ENCODE assay signal across 9 cellular contexts in genomic region chr1:180178511-180179161, GRCh38. TPM values are rescaled to one million over a fixed set of nuclear protein-coding genes. Genes with fewer than 3 reads are reported as not detected.
DNase-seq lines count a peak whose midpoint lies in the region; ATAC-seq and TF ChIP-seq lines count a peak whose summit lies in the region.
"Had no signal": no experiment of that assay in that cellular context is flagged by ENCODE, and none has a peak within 500 bp of the region (broad histone marks: within the 10 kb centered on the region; RNA-seq: fewer than 3 reads in every experiment).

No MANE protein-coding gene starts in this region.

- H3K4me3 ChIP-seq in testis: no peak overlapping the region
- H3K4me3 ChIP-seq: SK-N-MC had no signal

- no peaks in the 10 kb centered on the region for H3K4me1 Mint-ChIP-seq in CD4-positive, alpha-beta T cell (ENCODE audit: low read depth)
- H3K4me1 Mint-ChIP-seq in nephron: peaks cover 3% of the 10 kb centered on the region

- TF ChIP-seq CTCF in CD4-positive, alpha-beta T cell (IDR thresholded peaks at IDR 0.05): peak; percentile 98
- TF ChIP-seq CTCF in nephron (IDR thresholded peaks at IDR 0.05; ENCODE audit: unreplicated experiment in 3 of 3): peak; percentile 87 to 94 (median 93)
- peak; percentile 76 to 94 (median 77) for TF ChIP-seq CTCF in testis (IDR thresholded peaks at IDR 0.05)

- POLR2A ChIA-PET in CD4-positive, alpha-beta T cell (lab: Charles Lee): interaction anchor here (0.5 to 1.1 kb wide), 2 partner anchors 299 to 369 kb away, joined by 3 to 4 read pairs; no protein-coding TSS in a partner anchor

- H3K9me3 ChIP-seq in CD4-positive, alpha-beta T cell (ENCODE audit: control insufficient read depth, low read length): no peaks in the 10 kb centered on the region
- no peaks in the 10 kb centered on the region for H3K9me3 ChIP-seq in testis

- no peak overlapping the region for H3K27ac Mint-ChIP-seq in CD4-positive, alpha-beta T cell
- no peak overlapping the region for H3K27ac Mint-ChIP-seq in nephron

- intact Hi-C loops in CD4-positive, alpha-beta T cell (cut with DNase I, micrococcal nuclease): loop anchor here (1.0 to 5.0 kb wide), 7 partner anchors 66 to 472 kb away; no protein-coding TSS in a partner anchor
- intact Hi-C loops in testis (cut with DNase I; ENCODE audit: low total_unique reads): loop anchor here (10.0 kb wide), 1 partner anchor 64 kb away; no protein-coding TSS in a partner anchor

- peaks cover 17% of the 10 kb centered on the region for H3K36me3 Mint-ChIP-seq in CD4-positive, alpha-beta T cell (ENCODE audit: low read depth)
- no peaks in the 10 kb centered on the region for H3K36me3 Mint-ChIP-seq in nephron (ENCODE audit: low read depth)

- DNase-seq in CD4-positive, alpha-beta T cell: peak; percentile 44 to 75 (median 60)
- DNase-seq in NCI-H526 treated with DMSO at 0.1 percent for 48 hours (lab: John Stamatoyannopoulos, UW) (peak; percentile 68), activated T-cell treated with anti-CD3 and anti-CD28 coated beads for 1 hour (ENCODE audit: low read depth) (peak; percentile 63), erythroblast (lab: John Stamatoyannopoulos, UW) (peak; percentile 53 to 77), testis (peak; percentile 67)

- no peaks in the 10 kb centered on the region for H3K9me3 Mint-ChIP-seq in CD4-positive, alpha-beta T cell
- no peaks in the 10 kb centered on the region for H3K9me3 Mint-ChIP-seq in nephron

- H3K27me3 Mint-ChIP-seq in CD4-positive, alpha-beta T cell: no peaks in the 10 kb centered on the region
- H3K27me3 Mint-ChIP-seq in nephron (ENCODE audit: low read depth): no peaks in the 10 kb centered on the region

- no peaks in the 10 kb centered on the region for H3K36me3 ChIP-seq in testis (ENCODE audit: low read depth, missing control alignments)

- peaks cover 11% of the 10 kb centered on the region for H3K4me1 ChIP-seq in testis

- no peak overlapping the region for H3K27ac ChIP-seq in CD4-positive, alpha-beta T cell (ENCODE audit: low read depth, low read length)
- H3K27ac ChIP-seq in testis: no peak overlapping the region
- H3K27ac ChIP-seq: SK-N-MC had no signal

- CTCF ChIA-PET in CD4-positive, alpha-beta T cell (lab: Charles Lee): interaction anchor here (0.5 to 2.6 kb wide), 14 partner anchors 9 to 472 kb away, joined by 3 to 17 read pairs (median 4); no protein-coding TSS in a partner anchor

- ATAC-seq in CD4-positive, alpha-beta T cell (ENCODE audit: poor library complexity): peak; percentile 80
- ATAC-seq in GM21529 (IDR thresholded peaks at IDR 0.05; ENCODE audit: unreplicated experiment) (peak; percentile 49), GM21526 (IDR thresholded peaks at IDR 0.05; ENCODE audit: low FRiP score, unreplicated experiment) (no peak)

- no peak overlapping the region for H3K4me3 Mint-ChIP-seq in CD4-positive, alpha-beta T cell
- H3K4me3 Mint-ChIP-seq in nephron: no peak overlapping the region

- no peak for TF ChIP-seq POLR2A in erythroblast (IDR thresholded peaks at IDR 0.05; ENCODE audit: low read length)
- no peak for TF ChIP-seq POLR2A in testis (IDR thresholded peaks at IDR 0.05)

- 71 to 74% methylated on average over 12 of the region's 12 CpGs for WGBS in testis, 2 donors

- no peaks in the 10 kb centered on the region for H3K27me3 ChIP-seq in CD4-positive, alpha-beta T cell (ENCODE audit: control insufficient read depth, insufficient read depth, low read length)
- no peaks in the 10 kb centered on the region for H3K27me3 ChIP-seq in testis

RNA-seq across cellular contexts. Expression of gene QSOX1, which starts 24.0 kb away (rescaled TPM):
- 10 to 100 TPM; 13.7 to 14.3 TPM for total RNA-seq in CD4-positive, alpha-beta T cell
- total RNA-seq in testis: 100 to 1,000 TPM; 566 to 691 TPM
- 285 TPM for polyA plus RNA-seq in testis (ENCODE audit: insufficient read depth, low read depth, low replicate concordance)

RNA-seq across cellular contexts. Expression of gene LHX4, which starts 51.4 kb away (rescaled TPM):
- total RNA-seq in CD4-positive, alpha-beta T cell: under 1 TPM in 1 of 2 experiments, not detected in 1; 0.03 TPM
- 1 to 10 TPM in 1 of 2 donors, under 1 TPM in 1; 0.63 to 1.3 TPM for total RNA-seq in testis
- 5.2 TPM for polyA plus RNA-seq in testis (ENCODE audit: insufficient read depth, low read depth, low replicate concordance)

Comparison
In these comparisons a context has a peak if more than half of its experiments do, and no peak if none do; other contexts are left out.
1. RNA of gene QSOX1, which starts 24.0 kb away (total RNA-seq): 566 to 691 TPM in testis; 13.7 to 14.3 TPM in CD4-positive, alpha-beta T cell; every median in the first group is over 10 times any median in the second.
2. Peak in every context shown above with its lines, with median percentiles within 50 percentile points of each other: DNase-seq and CTCF ChIP-seq.